21 cellular contexts compared by ENCODE assay signal in genomic region chr15:52727825-52728224, GRCh38. TPM values are rescaled to one million over a fixed set of nuclear protein-coding genes. Genes with fewer than 3 reads are reported as not detected.
A peak's percentile ranks its signal among the peaks of the same experiment; 100 is the strongest.
DNase-seq lines count a peak whose midpoint lies in the region; ATAC-seq and TF ChIP-seq lines count a peak whose summit lies in the region.
"Had no signal": no experiment of that assay in that cellular context is flagged by ENCODE, and none has a peak within 500 bp of the region (broad histone marks: within the 10 kb centered on the region; RNA-seq: fewer than 3 reads in every experiment).

No MANE protein-coding gene starts in this region.

- no peak overlapping the region for H2BK5ac ChIP-seq in mesendoderm (ENCODE audit: low read length)

- POLR2A ChIA-PET in activated B cell treated with CpG ODN at 0.5 μM for 24 hours (lab: Charles Lee): interaction anchor here (0.7 to 0.9 kb wide), 2 partner anchors 73 to 149 kb away, joined by 3 to 8 read pairs; no protein-coding TSS in a partner anchor

- no peak overlapping the region for H3K4me3 Mint-ChIP-seq in activated B cell treated with CpG ODN at 0.5 μM for 24 hours
- no peak overlapping the region for H3K4me3 Mint-ChIP-seq in natural killer cell
- H3K4me3 Mint-ChIP-seq: activated CD4-positive, alpha-beta T cell treated with anti-CD3 and anti-CD28 coated beads for 36 hours; activated naive CD4-positive, alpha-beta T cell treated with anti-CD3 and anti-CD28 coated beads, Interleukin-2, amount 10 ng/mL, durations not matched to agents 7 days and 5 days; activated T-cell treated with anti-CD3 and anti-CD28 coated beads, Interleukin-2, amount 50 U/mL, for 24 hours; GM23338 had no signal

- H4K5ac ChIP-seq in mesendoderm (ENCODE audit: low read length): no peak overlapping the region

- H3K27ac ChIP-seq in MM.1S (ENCODE audit: low read length) (peak overlapping the region; percentile 21; the same call in 1 of the 2 replicates), mesendoderm (ENCODE audit: low read depth, low read length) (no peak overlapping the region)
- H3K27ac ChIP-seq: heart right ventricle, SJSA1, thyroid gland had no signal

- no peak overlapping the region for H2BK15ac ChIP-seq in mesendoderm (replicated peaks; ENCODE audit: low read depth)

- no peak overlapping the region for H2AK5ac ChIP-seq in mesendoderm (ENCODE audit: low read length)

- H3K9me3 Mint-ChIP-seq in activated B cell treated with CpG ODN at 0.5 μM for 24 hours (no peaks in the 10 kb centered on the region), natural killer cell (no peaks in the 10 kb centered on the region)
- H3K9me3 Mint-ChIP-seq: activated naive CD4-positive, alpha-beta T cell treated with anti-CD3 and anti-CD28 coated beads, Interleukin-2, amount 10 ng/mL, durations not matched to agents 7 days and 5 days; activated T-cell treated with anti-CD3 and anti-CD28 coated beads, Interleukin-2, amount 50 U/mL, for 24 hours; GM23338 had no signal

- H3K4me3 ChIP-seq in MM.1S (ENCODE audit: low read length) (no peak overlapping the region), mesendoderm (ENCODE audit: low read length) (no peak overlapping the region)
- H3K4me3 ChIP-seq: GM23338, heart right ventricle, SJSA1, thyroid gland had no signal

- H3K9me3 ChIP-seq in MM.1S (replicated peaks; ENCODE audit: insufficient read depth, low read length): no peaks in the 10 kb centered on the region
- H3K9me3 ChIP-seq: heart right ventricle, thyroid gland had no signal

- H3K4ac ChIP-seq in mesendoderm (ENCODE audit: low read depth, low read length): no peak overlapping the region

- no peak overlapping the region for H4K8ac ChIP-seq in mesendoderm (ENCODE audit: low read depth, low read length)

- H3K4me2 ChIP-seq in MM.1S (ENCODE audit: low read depth, low read length): no peak overlapping the region
- H3K4me2 ChIP-seq in mesendoderm (ENCODE audit: low read length): no peak overlapping the region
- H3K4me2 ChIP-seq: GM23338 had no signal

- H3K18ac ChIP-seq in mesendoderm (ENCODE audit: low read length): no peak overlapping the region

- H2BK120ac ChIP-seq in mesendoderm (ENCODE audit: low read depth, low read length): no peak overlapping the region

- no peak overlapping the region for H2AFZ ChIP-seq in MM.1S (ENCODE audit: low read length)

- H3K27ac Mint-ChIP-seq in activated B cell treated with CpG ODN at 0.5 μM for 24 hours (peak overlapping the region; percentile 30), natural killer cell (no peak overlapping the region)
- H3K27ac Mint-ChIP-seq: activated CD4-positive, alpha-beta T cell treated with anti-CD3 and anti-CD28 coated beads for 36 hours; activated naive CD4-positive, alpha-beta T cell treated with anti-CD3 and anti-CD28 coated beads, Interleukin-2, amount 10 ng/mL, durations not matched to agents 7 days and 5 days; activated T-cell treated with anti-CD3 and anti-CD28 coated beads, Interleukin-2, amount 50 U/mL, for 24 hours; GM23338 had no signal

- H3K4me1 ChIP-seq in MM.1S (ENCODE audit: low read length) (peaks cover 49% of the 10 kb centered on the region), mesendoderm (ENCODE audit: control insufficient read depth, low read depth, low read length) (no peaks in the 10 kb centered on the region)

- H3K36me3 ChIP-seq in MM.1S (replicated peaks; ENCODE audit: insufficient read depth, low read length) (no peaks in the 10 kb centered on the region), mesendoderm (ENCODE audit: control insufficient read depth, insufficient read depth, low read length) (no peaks in the 10 kb centered on the region)
- H3K36me3 ChIP-seq: heart right ventricle, SJSA1, thyroid gland had no signal

- no peaks in the 10 kb centered on the region for H3K9me2 ChIP-seq in MM.1S (replicated peaks; ENCODE audit: insufficient read depth, low read length)

- H3K79me2 ChIP-seq in MM.1S (ENCODE audit: low read length) (no peaks in the 10 kb centered on the region), mesendoderm (ENCODE audit: control insufficient read depth, insufficient read depth, low read length) (no peaks in the 10 kb centered on the region)

- TF ChIP-seq CTCF in MM.1S (IDR thresholded peaks at IDR 0.05; ENCODE audit: low read length) (no peak), activated B cell treated with CpG ODN at 0.5 μM for 24 hours (IDR thresholded peaks at IDR 0.05) (no peak), natural killer cell (IDR thresholded peaks at IDR 0.05) (no peak)

- no peaks in the 10 kb centered on the region for H3K27me3 ChIP-seq in MM.1S (replicated peaks; ENCODE audit: insufficient read depth, low read length)
- H3K27me3 ChIP-seq in mesendoderm (ENCODE audit: insufficient read depth, low read length, poor library complexity): no peaks in the 10 kb centered on the region
- H3K27me3 ChIP-seq: heart right ventricle, SJSA1, thyroid gland had no signal

- H3K23ac ChIP-seq in mesendoderm (ENCODE audit: low read length): no peak overlapping the region

- CTCF ChIA-PET in activated B cell treated with CpG ODN at 0.5 μM for 24 hours (lab: Charles Lee): interaction anchor here (0.9 kb wide), 1 partner anchor 51 kb away, joined by 3 read pairs; no protein-coding TSS in a partner anchor

- H3K9ac ChIP-seq in MM.1S (ENCODE audit: low read length): no peak overlapping the region
- H3K9ac ChIP-seq in mesendoderm (ENCODE audit: low read length): no peak overlapping the region

- no peaks in the 10 kb centered on the region for H3K36me3 Mint-ChIP-seq in activated B cell treated with CpG ODN at 0.5 μM for 24 hours (ENCODE audit: low read depth)
- no peaks in the 10 kb centered on the region for H3K36me3 Mint-ChIP-seq in natural killer cell
- H3K36me3 Mint-ChIP-seq: activated naive CD4-positive, alpha-beta T cell treated with anti-CD3 and anti-CD28 coated beads, Interleukin-2, amount 10 ng/mL, durations not matched to agents 7 days and 5 days had no signal

- H3K27me3 Mint-ChIP-seq in activated B cell treated with CpG ODN at 0.5 μM for 24 hours (no peaks in the 10 kb centered on the region), natural killer cell (ENCODE audit: low read depth in 2 of 2) (peaks cover 5 to 17% of the 10 kb centered on the region in 2 donors)
- H3K27me3 Mint-ChIP-seq: activated CD4-positive, alpha-beta T cell treated with anti-CD3 and anti-CD28 coated beads for 36 hours; activated T-cell treated with anti-CD3 and anti-CD28 coated beads, Interleukin-2, amount 50 U/mL, for 24 hours had no signal

- no peaks in the 10 kb centered on the region for H3K79me1 ChIP-seq in mesendoderm (ENCODE audit: low read length)

- H4K20me1 ChIP-seq in MM.1S (ENCODE audit: insufficient read depth, low read length): no peaks in the 10 kb centered on the region

- no CpG with 5 or more reads among the region's 3 CpGs for WGBS in mesendoderm (ENCODE audit: extremely low coverage, insufficient coverage, low lambda C conversion rate)

- H3K56ac ChIP-seq in mesendoderm (ENCODE audit: low read length): no peak overlapping the region

- ATAC-seq in activated B cell treated with CpG ODN at 0.5 μM for 24 hours (ENCODE audit: low read depth): no peak
- ATAC-seq in natural killer cell: no peak
- ATAC-seq: activated CD4-positive, alpha-beta T cell treated with anti-CD3 and anti-CD28 coated beads for 36 hours; GM23338; heart right ventricle; left ventricle myocardium superior had no signal

- H3K4me1 Mint-ChIP-seq in activated B cell treated with CpG ODN at 0.5 μM for 24 hours: peaks cover 30% of the 10 kb centered on the region
- peaks cover 6 to 8% of the 10 kb centered on the region in 2 donors for H3K4me1 Mint-ChIP-seq in natural killer cell

- DNase-seq in NCI-H1417 (lab: John Stamatoyannopoulos, UW): peak in 2 of 3 experiments; percentile 2 to 39
- DNase-seq in NCI-H1417 treated with DMSO at 0.1 percent for 48 hours (lab: John Stamatoyannopoulos, UW): no peak
- peak; percentile 40 for DNase-seq in MM.1S
- DNase-seq in activated B cell treated with CpG ODN at 0.5 μM for 24 hours: no peak
- peak; percentile 43 for DNase-seq in pulmonary artery endothelial cell (ENCODE audit: low read depth, low spot score)
- DNase-seq in natural killer cell: no peak
- no peak for DNase-seq in mesendoderm
- no peak for DNase-seq in NCI-H187 treated with DMSO at 0.1 percent for 48 hours (lab: John Stamatoyannopoulos, UW)
- DNase-seq: 8988T; activated CD4-positive, alpha-beta T cell treated with anti-CD3 and anti-CD28 coated beads for 36 hours; activated CD8-positive, alpha-beta memory T cell treated with anti-CD3 and anti-CD28 coated beads for 24 hours; activated naive CD4-positive, alpha-beta T cell treated with anti-CD3 and anti-CD28 coated beads, Interleukin-2, amount 10 ng/mL, durations not matched to agents 7 days and 5 days; activated T-cell treated with anti-CD3 and anti-CD28 coated beads, Interleukin-2, amount 50 U/mL, for 24 hours; amygdala; heart right ventricle; left ventricle myocardium superior; small intestine; stimulated activated naive CD4-positive, alpha-beta T cell treated with Interleukin-2 at 50 U/mL for 16 hours; thyroid gland had no signal

- intact Hi-C loops in activated B cell treated with CpG ODN at 0.5 μM for 24 hours (cut with micrococcal nuclease): no loop called here
- intact Hi-C loops in natural killer cell (cut with micrococcal nuclease): no loop called here

- H3F3A ChIP-seq in MM.1S (ENCODE audit: insufficient read depth, low read length): peaks cover 41% of the 10 kb centered on the region

RNA-seq across cellular contexts. Expression of gene ATOSA, which starts 48.6 kb away (rescaled TPM):
- total RNA-seq in activated B cell treated with CpG ODN at 0.5 μM for 24 hours (73.8 and 96.8 TPM in 2 replicates), pulmonary artery endothelial cell (26.9 and 41.7 TPM in 2 replicates), natural killer cell (100 to 1,000 TPM; 107 to 127 (median 114) TPM)
- 2.5 TPM for polyA plus RNA-seq in mesendoderm (2013, experiment 1 of 2)
- 2.4 TPM for polyA plus RNA-seq in mesendoderm (2013, experiment 2 of 2)

Comparison
In these comparisons a context has a peak if more than half of its experiments do, and no peak if none do; other contexts are left out.
1. DNase-seq: peak in NCI-H1417 (2 of 3), MM.1S (single experiment) and pulmonary artery endothelial cell (single experiment); none in NCI-H1417 treated with DMSO at 0.1 percent for 48 hours (single experiment), activated B cell treated with CpG ODN at 0.5 μM for 24 hours (single experiment), natural killer cell (single experiment), mesendoderm (single experiment) and NCI-H187 treated with DMSO at 0.1 percent for 48 hours (single experiment).